8 cellular contexts compared by ENCODE assay signal in the genomic region with DNA sequence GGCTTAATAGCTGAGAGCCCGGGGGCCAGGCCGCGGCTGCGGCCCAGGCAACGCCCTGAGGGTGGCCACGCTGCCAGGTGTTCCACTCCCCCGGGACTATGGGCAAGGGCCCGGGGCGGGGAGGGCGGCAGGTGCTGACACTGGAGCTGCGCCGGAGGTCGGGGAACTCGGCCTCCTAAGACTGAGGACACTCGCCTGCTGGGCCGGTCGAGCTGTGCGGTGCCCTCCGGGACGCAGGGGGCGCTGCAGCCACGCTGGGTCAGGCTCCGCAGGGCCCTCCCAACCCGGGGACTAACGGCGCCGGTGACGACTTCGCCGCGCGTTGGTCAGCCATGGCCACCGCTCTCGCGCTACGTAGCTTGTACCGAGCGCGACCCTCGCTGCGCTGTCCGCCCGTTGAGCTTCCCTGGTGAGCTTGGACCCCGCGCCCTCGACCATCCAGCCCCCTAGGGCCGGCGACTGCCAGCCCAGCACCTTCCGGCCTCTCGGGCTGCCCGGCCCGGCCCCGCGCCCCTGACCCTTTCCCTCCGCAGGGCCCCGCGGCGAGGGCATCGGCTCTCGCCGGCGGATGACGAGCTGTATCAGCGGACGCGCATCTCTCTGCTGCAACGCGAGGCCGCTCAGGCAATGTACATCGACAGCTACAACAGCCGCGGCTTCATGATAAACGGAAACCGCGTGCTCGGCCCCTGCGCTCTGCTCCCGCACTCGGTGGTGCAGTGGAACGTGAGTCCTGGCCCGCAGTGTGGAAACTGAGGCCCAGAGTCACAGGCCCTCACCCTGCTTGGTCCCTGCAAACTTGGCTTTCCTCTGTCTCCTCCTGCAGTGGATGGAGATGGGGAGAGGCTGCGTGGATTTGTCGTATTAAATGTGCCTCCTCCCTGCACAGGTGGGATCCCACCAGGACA. TPM values are rescaled to one million over a fixed set of nuclear protein-coding genes. Genes with fewer than 3 reads are reported as not detected.
A peak's percentile ranks its signal among the peaks of the same experiment; 100 is the strongest.
DNase-seq lines count a peak whose midpoint lies in the region; ATAC-seq lines count a peak whose summit lies in the region.

A gene with protein sequence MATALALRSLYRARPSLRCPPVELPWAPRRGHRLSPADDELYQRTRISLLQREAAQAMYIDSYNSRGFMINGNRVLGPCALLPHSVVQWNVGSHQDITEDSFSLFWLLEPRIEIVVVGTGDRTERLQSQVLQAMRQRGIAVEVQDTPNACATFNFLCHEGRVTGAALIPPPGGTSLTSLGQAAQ (plus strand): TSS at position 309 of the 908 bp plus-strand sequence. CDS start 24 bp downstream, at position 333.

- no peaks in the 10 kb centered on the region for H3K9me3 ChIP-seq in right cardiac atrium (ENCODE audit: control insufficient read depth, low read length)
- H3K9me3 ChIP-seq in aorta (ENCODE audit: control insufficient read depth, low read length) = no peaks in the 10 kb centered on the region

- peak; percentile 97 for DNase-seq in NCI-H146 (lab: John Stamatoyannopoulos, UW)
- DNase-seq in T-helper 2 cell = peak; percentile 84 to 94 (median 87)
- peak; percentile 93 to 98 (median 97) for DNase-seq in right cardiac atrium
- DNase-seq in aorta = peak; percentile 96 to 98

- peaks cover 30% of the 10 kb centered on the region for H3K36me3 ChIP-seq in rectal smooth muscle tissue (ENCODE audit: control insufficient read depth, insufficient read depth, low read length)
- H3K36me3 ChIP-seq in aorta (ENCODE audit: control insufficient read depth in 1 of 2, insufficient read depth in 2 of 2, low read length in 1 of 2) = peaks cover 0 to 5% of the 10 kb centered on the region in 2 donors

- peak within 1 kb of the TSS; percentile 98 for H3K9ac ChIP-seq in rectal smooth muscle tissue (ENCODE audit: low read length)

- intact Hi-C loops in right cardiac atrium (cut with DNase I) = no loop called here
- intact Hi-C loops in aorta (cut with DNase I) = loop anchor here in 1 of 2 donors (5.0 kb wide), 1 partner anchor 35 kb away; no protein-coding TSS in a partner anchor

- peaks cover 8% of the 10 kb centered on the region for H3K4me1 ChIP-seq in right cardiac atrium (ENCODE audit: control insufficient read depth, insufficient read depth, low read length)
- peaks cover 12% of the 10 kb centered on the region for H3K4me1 ChIP-seq in rectal smooth muscle tissue (ENCODE audit: control insufficient read depth, insufficient read depth, low read length)
- H3K4me1 ChIP-seq in aorta (ENCODE audit: control insufficient read depth in 1 of 2, insufficient read depth in 2 of 2, low read length in 2 of 2) = no peaks in the 10 kb centered on the region

- under 1% methylated on average over 83 of the region's 83 CpGs for WGBS in right cardiac atrium
- WGBS in aorta, 2 donors = 0 to 1% methylated on average over 83 of the region's 83 CpGs

- ATAC-seq in GM18498 (IDR thresholded peaks at IDR 0.05; ENCODE audit: unreplicated experiment) = peak; percentile 56
- ATAC-seq in HG02852 (IDR thresholded peaks at IDR 0.05; ENCODE audit: unreplicated experiment) = peak; percentile 50
- peak; percentile 86 to 89 for ATAC-seq in right cardiac atrium
- ATAC-seq in aorta (ENCODE audit: low FRiP score) = peak; percentile 94

- H3K27me3 ChIP-seq in right cardiac atrium (ENCODE audit: control insufficient read depth, insufficient read depth) (no peaks in the 10 kb centered on the region), rectal smooth muscle tissue (ENCODE audit: control insufficient read depth, insufficient read depth, low read length) (no peaks in the 10 kb centered on the region), aorta (ENCODE audit: control insufficient read depth in 1 of 2, insufficient read depth in 2 of 2, low read length in 1 of 2) (peaks cover 0 to 1% of the 10 kb centered on the region in 2 donors)

- H3K27ac ChIP-seq in angular gyrus (ENCODE audit: low read depth, low read length) (peak within 1 kb of the TSS; percentile 96), right cardiac atrium (ENCODE audit: low read length) (peak within 1 kb of the TSS; percentile 90), rectal smooth muscle tissue (ENCODE audit: low read depth, low read length) (peak within 1 kb of the TSS; percentile 99), aorta (ENCODE audit: low read depth in 1 of 2, low read length in 2 of 2) (peak within 1 kb of the TSS; percentile 94 to 97)

- H3K4me3 ChIP-seq in right cardiac atrium (ENCODE audit: low read length) (peak within 1 kb of the TSS; percentile 56), rectal smooth muscle tissue (ENCODE audit: low read length) (peak within 1 kb of the TSS; percentile 94), aorta (ENCODE audit: low read length in 2 of 2) (peak within 1 kb of the TSS; percentile 85 to 88)

RNA-seq across cellular contexts. Expression of the gene that starts here (rescaled TPM):
- total RNA-seq in right cardiac atrium = 100 to 1,000 TPM; 164 to 188 (median 173) TPM
- 220 TPM for polyA plus RNA-seq in right cardiac atrium
- 10 to 100 TPM; 55.8 to 60.6 TPM for total RNA-seq in aorta
- polyA plus RNA-seq in aorta = 10 to 100 TPM; 72.2 to 75.1 TPM

Comparison
In these comparisons a context has a peak if more than half of its experiments do, and no peak if none do; other contexts are left out.
1. Peak in every context shown above with its lines: DNase-seq, ATAC-seq, H3K4me3 ChIP-seq and H3K27ac ChIP-seq.